ENCODE assay signal across 25 cellular contexts in genomic region chr6:151620179-151620578, GRCh38.
"Had no signal": no experiment of that assay in that cellular context is flagged by ENCODE, and none has a peak within 500 bp of the region (broad histone marks: within the 10 kb centered on the region; RNA-seq: fewer than 3 reads in every experiment).

No MANE protein-coding gene starts in this region.

- DNase-seq: activated CD4-positive, alpha-beta T cell treated with anti-CD3 and anti-CD28 coated beads for 4 hours; activated CD4-positive, alpha-beta T cell treated with anti-CD3 and anti-CD28 coated beads, Interleukin-2, amount 50 U/mL, for 4 hours; activated effector memory CD4-positive, alpha-beta T cell treated with Interleukin-2 at 50 U/mL for 16 hours; activated naive CD4-positive, alpha-beta T cell treated with Interleukin-2 at 50 U/mL for 16 hours; anterior cingulate cortex; endodermal cell; foreskin fibroblast; heart right ventricle; islet precursor cell; left ventricle myocardium inferior; mesendoderm; natural killer cell; right lobe of liver; stimulated activated CD4-positive, alpha-beta T cell treated with anti-CD3 and anti-CD28 coated beads, Interleukin-2, amount 100 ng/mL, for 48 hours; stimulated activated naive CD8-positive, alpha-beta T cell treated with anti-CD3 and anti-CD28 coated beads, Interleukin-15, Interleukin-2, amounts not matched to agents 100 U/mL and 50 U/mL, for 24 hours; testis; transverse colon had no signal

- H3K9me3 Mint-ChIP-seq: central memory CD8-positive, alpha-beta T cell; dendritic cell treated with granulocyte-macrophage colony-stimulating factor and Interleukin-4, amounts not matched to agents 40 ng/mL and 50 ng/mL, for 4 days; endodermal cell; natural killer cell; neural progenitor cell; T-helper 2 cell treated with Interferon-gamma antibody and Interleukin-4, amounts not matched to agents 5 μg/mL and 100 μg/mL, for 36 hours had no signal

- H3K9me3 ChIP-seq: right lobe of liver, testis, transverse colon had no signal

- H3K36me3 Mint-ChIP-seq: activated naive CD8-positive, alpha-beta T cell; natural killer cell; neural progenitor cell had no signal

- H3K4me3 Mint-ChIP-seq: activated naive CD8-positive, alpha-beta T cell; central memory CD8-positive, alpha-beta T cell; dendritic cell treated with granulocyte-macrophage colony-stimulating factor and Interleukin-4, amounts not matched to agents 40 ng/mL and 50 ng/mL, for 4 days; endodermal cell; natural killer cell; neural progenitor cell; T-helper 2 cell treated with Interferon-gamma antibody and Interleukin-4, amounts not matched to agents 5 μg/mL and 100 μg/mL, for 36 hours had no signal

- H3K27ac Mint-ChIP-seq: activated naive CD8-positive, alpha-beta T cell; dendritic cell treated with granulocyte-macrophage colony-stimulating factor and Interleukin-4, amounts not matched to agents 40 ng/mL and 50 ng/mL, for 4 days; endodermal cell; natural killer cell; neural progenitor cell; progenitor cell of endocrine pancreas; T-helper 2 cell treated with Interferon-gamma antibody and Interleukin-4, amounts not matched to agents 5 μg/mL and 100 μg/mL, for 36 hours had no signal

- H3K27me3 Mint-ChIP-seq: dendritic cell treated with granulocyte-macrophage colony-stimulating factor and Interleukin-4, amounts not matched to agents 40 ng/mL and 50 ng/mL, for 4 days; progenitor cell of endocrine pancreas had no signal

- H3K27me3 ChIP-seq: neural progenitor cell, right lobe of liver, testis, transverse colon had no signal

- H3K4me1 Mint-ChIP-seq: central memory CD8-positive, alpha-beta T cell; natural killer cell had no signal

- H3K4me3 ChIP-seq: heart right ventricle, left ventricle myocardium inferior, lung, neural progenitor cell, right lobe of liver, testis, transverse colon had no signal

- H3K27ac ChIP-seq: heart right ventricle, left ventricle myocardium inferior, neural progenitor cell, right lobe of liver, testis, transverse colon had no signal

- H3K4me1 ChIP-seq: heart right ventricle, left ventricle myocardium inferior, neural progenitor cell, testis, transverse colon had no signal

- H3K9ac ChIP-seq: neural progenitor cell had no signal

- ATAC-seq: esophagus mucosa; heart right ventricle; natural killer cell; right lobe of liver; stimulated activated naive CD8-positive, alpha-beta T cell treated with anti-CD3 and anti-CD28 coated beads, Interleukin-15, Interleukin-2, amounts not matched to agents 100 U/mL and 50 U/mL, for 24 hours had no signal

- H3K36me3 ChIP-seq: heart right ventricle, left ventricle myocardium inferior, neural progenitor cell, right lobe of liver, transverse colon had no signal
